8 cellular contexts compared by ENCODE assay signal in the genomic region with DNA sequence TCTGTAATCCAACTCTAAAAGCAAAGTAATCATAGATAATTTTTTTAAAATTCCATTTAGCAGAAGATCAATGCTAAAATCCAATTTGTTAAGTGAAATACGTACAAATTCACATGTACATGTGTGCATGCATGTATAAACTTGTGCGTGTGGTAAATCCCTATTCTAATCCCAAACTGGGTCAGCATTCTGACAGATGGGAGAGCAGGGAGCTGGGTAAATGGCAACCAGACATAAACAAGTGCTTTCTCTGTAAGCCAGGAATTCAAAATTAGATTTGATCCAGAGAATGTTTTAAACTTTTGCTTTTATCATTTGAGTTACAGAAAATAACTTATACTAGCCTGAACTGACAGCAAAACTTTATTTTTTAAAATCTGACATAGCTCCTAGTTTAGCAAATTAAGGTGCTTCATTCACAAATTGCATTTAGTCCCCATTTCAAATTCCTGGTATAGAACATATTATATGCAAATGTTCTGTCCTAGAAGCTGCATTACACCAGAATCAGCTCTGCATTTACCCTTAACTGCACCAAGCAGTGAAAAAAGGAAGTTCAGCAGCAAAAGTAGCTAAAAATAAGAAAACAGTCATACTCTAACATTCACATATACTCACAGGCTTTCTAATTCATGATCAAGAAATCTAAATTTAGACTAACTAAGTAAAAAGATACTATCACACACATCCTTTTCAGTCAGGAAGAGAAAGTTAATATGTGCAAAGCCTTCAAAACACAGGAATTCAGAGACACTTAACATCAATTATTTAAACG. TPM values are rescaled to one million over a fixed set of nuclear protein-coding genes. Genes with fewer than 3 reads are reported as not detected.
DNase-seq lines count a peak whose midpoint lies in the region; ATAC-seq, FAIRE-seq and TF ChIP-seq lines count a peak whose summit lies in the region.

No MANE protein-coding gene starts in this region.

- H3K27me3 Mint-ChIP-seq in activated CD4-positive, alpha-beta T cell treated with anti-CD3 and anti-CD28 coated beads, Interleukin-2, amount 10 ng/mL, durations not matched to agents 24 days and 14 days: no peaks in the 10 kb centered on the region

- peaks cover 1% of the 10 kb centered on the region for H3K36me3 Mint-ChIP-seq in activated CD4-positive, alpha-beta T cell treated with anti-CD3 and anti-CD28 coated beads, Interleukin-2, amount 10 ng/mL, durations not matched to agents 24 days and 14 days (ENCODE audit: low read depth)

- H3K4me3 ChIP-seq in kidney (ENCODE audit: low read length in 2 of 2): no peak overlapping the region
- no peak overlapping the region for H3K4me3 ChIP-seq in foreskin fibroblast (ENCODE audit: low read depth in 1 of 2, low read length in 2 of 2)

- ATAC-seq in HG02870 (IDR thresholded peaks at IDR 0.05; ENCODE audit: unreplicated experiment) (peak; percentile 98), left cardiac atrium (no peak)

- FAIRE-seq in kidney (lab: Jason Lieb, UNC): peak; percentile 37

- H3K27ac Mint-ChIP-seq in activated CD4-positive, alpha-beta T cell treated with anti-CD3 and anti-CD28 coated beads, Interleukin-2, amount 10 ng/mL, durations not matched to agents 24 days and 14 days: peak overlapping the region; percentile 63

- peaks cover 10% of the 10 kb centered on the region for H3K4me1 Mint-ChIP-seq in activated CD4-positive, alpha-beta T cell treated with anti-CD3 and anti-CD28 coated beads, Interleukin-2, amount 10 ng/mL, durations not matched to agents 24 days and 14 days

- no peaks in the 10 kb centered on the region for H3K36me3 ChIP-seq in kidney (ENCODE audit: control insufficient read depth in 1 of 2, insufficient read depth in 2 of 2, low read length in 2 of 2)

- no peak for DNase-seq in activated CD4-positive, alpha-beta T cell treated with anti-CD3 and anti-CD28 coated beads, Interleukin-2, amount 10 ng/mL, durations not matched to agents 24 days and 14 days
- no peak for DNase-seq in activated CD4-positive, alpha-beta T cell treated with anti-CD3 and anti-CD28 coated beads for 4 hours
- peak; percentile 81 for DNase-seq in NOMO-1 treated with dmso at 0.1 percent for 144 hours (lab: John Stamatoyannopoulos, UW; ENCODE audit: unreplicated experiment)
- DNase-seq in kidney: no peak
- no peak for DNase-seq in SK-N-DZ (ENCODE audit: low spot score)
- DNase-seq in foreskin fibroblast: no peak
- DNase-seq in left cardiac atrium: no peak

- H3K4me3 Mint-ChIP-seq in activated CD4-positive, alpha-beta T cell treated with anti-CD3 and anti-CD28 coated beads, Interleukin-2, amount 10 ng/mL, durations not matched to agents 24 days and 14 days: peak overlapping the region; percentile 24

- no peaks in the 10 kb centered on the region for H3K9me3 ChIP-seq in kidney (ENCODE audit: control insufficient read depth in 1 of 2, low read length in 2 of 2)

- intact Hi-C loops in activated CD4-positive, alpha-beta T cell treated with anti-CD3 and anti-CD28 coated beads, Interleukin-2, amount 10 ng/mL, durations not matched to agents 24 days and 14 days (cut with micrococcal nuclease): no loop called here
- intact Hi-C loops in kidney (cut with DNase I): no loop called here
- intact Hi-C loops in left cardiac atrium (cut with DNase I): no loop called here

- no peaks in the 10 kb centered on the region for H3K9me3 Mint-ChIP-seq in activated CD4-positive, alpha-beta T cell treated with anti-CD3 and anti-CD28 coated beads, Interleukin-2, amount 10 ng/mL, durations not matched to agents 24 days and 14 days

- H3K9ac ChIP-seq in kidney (ENCODE audit: low read length in 2 of 2): no peak overlapping the region

- TF ChIP-seq CTCF in kidney (IDR thresholded peaks at IDR 0.05; ENCODE audit: borderline replicate concordance, extremely low read depth, insufficient read depth) (no peak), foreskin fibroblast (IDR thresholded peaks at IDR 0.05; ENCODE audit: low read depth, low read length) (no peak)

- no peak overlapping the region for H3K27ac ChIP-seq in kidney (ENCODE audit: low read depth in 2 of 2, low read length in 2 of 2)

- peaks cover 0 to 2% of the 10 kb centered on the region in 2 donors for H3K4me1 ChIP-seq in kidney (ENCODE audit: control insufficient read depth in 1 of 2, insufficient read depth in 1 of 2, low read depth in 1 of 2, low read length in 2 of 2)

RNA-seq across cellular contexts. Expression of a gene that starts 32.6 kb away (rescaled TPM):
- 9.5 and 10.1 TPM in 2 replicates for total RNA-seq in activated CD4-positive, alpha-beta T cell treated with anti-CD3 and anti-CD28 coated beads, Interleukin-2, amount 10 ng/mL, durations not matched to agents 24 days and 14 days
- total RNA-seq in kidney (34.1 TPM), left cardiac atrium (10 to 100 TPM; 21.9 to 22.3 TPM)
- polyA plus RNA-seq in kidney (ENCODE audit: insufficient read depth, low read depth, low replicate concordance): 18.1 TPM
- polyA plus RNA-seq in SK-N-DZ (2014; cell fraction: cytosol; rRNA removed): 8.7 and 11.0 TPM in 2 replicates
- polyA plus RNA-seq in SK-N-DZ (2014; cell fraction: nucleus; rRNA removed): 6.1 and 7.5 TPM in 2 replicates
